8 cellular contexts compared by ENCODE assay signal in genomic region chr1:117607471-117607870, GRCh38. TPM values are rescaled to one million over a fixed set of nuclear protein-coding genes. Genes with fewer than 3 reads are reported as not detected.
DNase-seq lines count a peak whose midpoint lies in the region; ATAC-seq and TF ChIP-seq lines count a peak whose summit lies in the region.

No MANE protein-coding gene starts in this region.

- no peak for TF ChIP-seq CTCF in CD4-positive, alpha-beta T cell (IDR thresholded peaks at IDR 0.05)
- TF ChIP-seq CTCF in uterus (IDR thresholded peaks at IDR 0.05) (no peak), GM20000 (IDR thresholded peaks at IDR 0.05; ENCODE audit: extremely low read depth, missing control alignments) (no peak)

- CTCF ChIA-PET in CD4-positive, alpha-beta T cell (lab: Charles Lee): interaction anchor here (0.6 to 5.2 kb wide), 7 partner anchors 21 to 238 kb away, joined by 3 to 30 read pairs (median 6); no protein-coding TSS in a partner anchor

- H3K27ac ChIP-seq in CD4-positive, alpha-beta T cell (ENCODE audit: low read depth, low read length): peak overlapping the region; percentile 75
- H3K27ac ChIP-seq in uterus: peak overlapping the region; percentile 74 to 90

- intact Hi-C loops in CD4-positive, alpha-beta T cell (cut with DNase I, micrococcal nuclease): loop anchor here (2.0 to 10.0 kb wide), 10 partner anchors 57 to 1537 kb away; partner anchors contain the start of genes CD2 (in 1 of the 2), MAN1A2 (in 1 of the 2), TRIM45 (in 1 of the 2) and WARS2 (in 1 of the 2)
- intact Hi-C loops in uterus (cut with DNase I; ENCODE audit: low total_unique reads): no loop called here

- H3K36me3 Mint-ChIP-seq in CD4-positive, alpha-beta T cell (ENCODE audit: low read depth): peaks cover 46% of the 10 kb centered on the region
- H3K36me3 Mint-ChIP-seq in activated naive CD4-positive, alpha-beta T cell treated with anti-CD3 and anti-CD28 coated beads, Interleukin-2, amount 50 U/mL, for 72 hours: no peaks in the 10 kb centered on the region
- H3K36me3 Mint-ChIP-seq in naive thymus-derived CD8-positive, alpha-beta T cell: peaks cover 0 to 4% (median 2%) of the 10 kb centered on the region in 3 donors

- peaks cover 63% of the 10 kb centered on the region for H3K4me1 Mint-ChIP-seq in CD4-positive, alpha-beta T cell (ENCODE audit: low read depth)
- peaks cover 18 to 59% (median 30%) of the 10 kb centered on the region in 4 donors for H3K4me1 Mint-ChIP-seq in naive thymus-derived CD8-positive, alpha-beta T cell

- peak; percentile 19 to 50 (median 37) for DNase-seq in CD4-positive, alpha-beta T cell
- DNase-seq in OCI-M1 (lab: John Stamatoyannopoulos, UW) (peak; percentile 66), uterus (peak; percentile 17 to 23), GM19238 (ENCODE audit: insufficient read length, low spot score) (no peak), AG20443 (ENCODE audit: low spot score) (no peak), GM20000 (ENCODE audit: low spot score) (no peak)
- DNase-seq in activated naive CD4-positive, alpha-beta T cell treated with anti-CD3 and anti-CD28 coated beads, Interleukin-2, amount 50 U/mL, for 72 hours (ENCODE audit: low spot score in 2 of 2): peak; percentile 25 to 76
- DNase-seq in naive thymus-derived CD8-positive, alpha-beta T cell: peak in 9 of 10 donors; percentile 20 to 77 (median 60)

- POLR2A ChIA-PET in CD4-positive, alpha-beta T cell (lab: Charles Lee): interaction anchor here (0.7 to 3.2 kb wide), 17 partner anchors 11 to 547 kb away, joined by 3 to 130 read pairs (median 5); partner anchors contain the start of genes MAN1A2 and TTF2
- POLR2A ChIA-PET in naive thymus-derived CD8-positive, alpha-beta T cell (lab: Charles Lee): interaction anchor here (0.8 to 3.4 kb wide), 11 partner anchors 9 to 321 kb away, joined by 3 to 37 read pairs (median 4); partner anchors contain the start of genes GDAP2 and MAN1A2

- no peaks in the 10 kb centered on the region for H3K36me3 ChIP-seq in uterus

- H3K4me3 ChIP-seq in uterus: peak overlapping the region in 1 of 2 donors; percentile 72

- H3K9me3 ChIP-seq in CD4-positive, alpha-beta T cell (ENCODE audit: control insufficient read depth, low read length): no peaks in the 10 kb centered on the region
- no peaks in the 10 kb centered on the region for H3K9me3 ChIP-seq in uterus

- no peak for TF ChIP-seq POLR2A in uterus (IDR thresholded peaks at IDR 0.05)

- no peaks in the 10 kb centered on the region for H3K27me3 Mint-ChIP-seq in CD4-positive, alpha-beta T cell
- H3K27me3 Mint-ChIP-seq in naive thymus-derived CD8-positive, alpha-beta T cell: peaks cover 0 to 6% (median 0%) of the 10 kb centered on the region in 5 donors

- no peaks in the 10 kb centered on the region for H3K27me3 ChIP-seq in CD4-positive, alpha-beta T cell (ENCODE audit: control insufficient read depth, insufficient read depth, low read length)
- no peaks in the 10 kb centered on the region for H3K27me3 ChIP-seq in uterus

- no peaks in the 10 kb centered on the region for H3K9me3 Mint-ChIP-seq in CD4-positive, alpha-beta T cell
- no peaks in the 10 kb centered on the region for H3K9me3 Mint-ChIP-seq in activated naive CD4-positive, alpha-beta T cell treated with anti-CD3 and anti-CD28 coated beads, Interleukin-2, amount 50 U/mL, for 72 hours
- H3K9me3 Mint-ChIP-seq in naive thymus-derived CD8-positive, alpha-beta T cell: no peaks in the 10 kb centered on the region

- no peaks in the 10 kb centered on the region for H3K4me1 ChIP-seq in uterus

- ATAC-seq in CD4-positive, alpha-beta T cell (ENCODE audit: poor library complexity): peak; percentile 2
- ATAC-seq in activated naive CD4-positive, alpha-beta T cell treated with anti-CD3 and anti-CD28 coated beads, Interleukin-2, amount 50 U/mL, for 72 hours: peak in 1 of 2 donors; percentile 49
- peak; percentile 8 to 24 for ATAC-seq in naive thymus-derived CD8-positive, alpha-beta T cell

- peak overlapping the region; percentile 99 for H3K4me3 Mint-ChIP-seq in CD4-positive, alpha-beta T cell
- H3K4me3 Mint-ChIP-seq in naive thymus-derived CD8-positive, alpha-beta T cell: peak overlapping the region; percentile 91 to 99 (median 98)

- peak overlapping the region; percentile 90 for H3K27ac Mint-ChIP-seq in CD4-positive, alpha-beta T cell
- peak overlapping the region; percentile 56 to 91 for H3K27ac Mint-ChIP-seq in activated naive CD4-positive, alpha-beta T cell treated with anti-CD3 and anti-CD28 coated beads, Interleukin-2, amount 50 U/mL, for 72 hours
- H3K27ac Mint-ChIP-seq in naive thymus-derived CD8-positive, alpha-beta T cell: peak overlapping the region; percentile 80 to 99 (median 95)

RNA-seq across cellular contexts. Expression of gene TENT5C, which starts 1.6 kb away (rescaled TPM):
- 100 to 1,000 TPM; 122 to 123 TPM for total RNA-seq in CD4-positive, alpha-beta T cell
- 10 to 100 TPM in 1 of 2 donors, 1 to 10 TPM in 1; 6.6 to 14.2 TPM for total RNA-seq in activated naive CD4-positive, alpha-beta T cell treated with anti-CD3 and anti-CD28 coated beads, Interleukin-2, amount 50 U/mL, for 72 hours
- 1 to 10 TPM; 4.9 to 5.4 TPM for total RNA-seq in naive thymus-derived CD8-positive, alpha-beta T cell
- 10 to 100 TPM in 1 of 3 donors, under 1 TPM in 2; 0.19 to 16.2 (median 0.36) TPM for polyA plus RNA-seq in naive thymus-derived CD8-positive, alpha-beta T cell
- total RNA-seq in uterus: 10 to 100 TPM in 1 of 4 donors, 1 to 10 TPM in 3; 2.3 to 22.1 (median 5.1) TPM

Comparison
In these comparisons a context has a peak if more than half of its experiments do, and no peak if none do; other contexts are left out.
1. DNase-seq: peak in CD4-positive, alpha-beta T cell (10 of 10), OCI-M1 (single experiment), activated naive CD4-positive, alpha-beta T cell treated with anti-CD3 and anti-CD28 coated beads, Interleukin-2, amount 50 U/mL, for 72 hours (2 of 2), naive thymus-derived CD8-positive, alpha-beta T cell (9 of 10) and uterus (2 of 2); none in GM19238 (single experiment), AG20443 (single experiment) and GM20000 (single experiment).
2. RNA of gene TENT5C, which starts 1.6 kb away (total RNA-seq): 122 to 123 TPM in CD4-positive, alpha-beta T cell; 6.6 to 14.2 TPM in activated naive CD4-positive, alpha-beta T cell treated with anti-CD3 and anti-CD28 coated beads, Interleukin-2, amount 50 U/mL, for 72 hours, 2.3 to 22.1 TPM in uterus and 4.9 to 5.4 TPM in naive thymus-derived CD8-positive, alpha-beta T cell; every median in the first group is over 4 times any median in the second.
3. Peak in every context shown above with its lines, with median percentiles within 50 percentile points of each other: H3K27ac Mint-ChIP-seq.